16 cellular contexts compared by ENCODE assay signal in genomic region chr5:52269853-52270252, GRCh38.
DNase-seq lines count a peak whose midpoint lies in the region; ATAC-seq and TF ChIP-seq lines count a peak whose summit lies in the region.
"Had no signal": no experiment of that assay in that cellular context is flagged by ENCODE, and none has a peak within 500 bp of the region (broad histone marks: within the 10 kb centered on the region; RNA-seq: fewer than 3 reads in every experiment).

No MANE protein-coding gene starts in this region.

- TF ChIP-seq CTCF in DND-41 (IDR thresholded peaks at IDR 0.05; ENCODE audit: borderline replicate concordance, extremely low read depth, low read length, poor library complexity, severe bottlenecking): no peak

- no peaks in the 10 kb centered on the region for H4K20me1 ChIP-seq in DND-41 (ENCODE audit: insufficient read depth, low read length)

- H3K36me3 ChIP-seq in DND-41 (ENCODE audit: insufficient read depth, low read length) (no peaks in the 10 kb centered on the region), neuron (ENCODE audit: insufficient read depth, low read length) (no peaks in the 10 kb centered on the region)
- H3K36me3 ChIP-seq: thoracic aorta had no signal

- no peak overlapping the region for H3K27ac ChIP-seq in DND-41 (ENCODE audit: low read length)
- H3K27ac ChIP-seq: coronary artery, SK-N-MC, thoracic aorta had no signal

- H3K4me1 ChIP-seq in DND-41 (ENCODE audit: insufficient read depth, low read length) (peaks cover 5% of the 10 kb centered on the region), neuron (ENCODE audit: insufficient read depth, low read length) (peaks cover 10% of the 10 kb centered on the region)

- H3K9me3 ChIP-seq in DND-41 (ENCODE audit: insufficient read depth, low read length, severe bottlenecking) (no peaks in the 10 kb centered on the region), neuron (ENCODE audit: low read length) (no peaks in the 10 kb centered on the region)
- H3K9me3 ChIP-seq: thoracic aorta had no signal

- H3K4me3 ChIP-seq in DND-41 (ENCODE audit: low read depth in 1 of 2, low read length in 2 of 2): no peak overlapping the region
- H3K4me3 ChIP-seq in neuron (ENCODE audit: low read length): peak overlapping the region; percentile 13
- H3K4me3 ChIP-seq: coronary artery, SK-N-MC, thoracic aorta had no signal

- no peak overlapping the region for H3K9ac ChIP-seq in DND-41 (ENCODE audit: low read depth, low read length)

- ATAC-seq in DND-41 (ENCODE audit: insufficient read depth, low read depth): peak; percentile 84
- ATAC-seq in HG02623 (IDR thresholded peaks at IDR 0.05; ENCODE audit: unreplicated experiment): no peak
- ATAC-seq: activated T-helper 17 cell treated with anti-CD3 and anti-CD28 coated beads, Interleukin-2, amount 50 U/mL, for 72 hours; left colon; natural killer cell had no signal

- no peaks in the 10 kb centered on the region for H3K79me2 ChIP-seq in DND-41 (ENCODE audit: insufficient read depth, low read length)

- H2AFZ ChIP-seq in DND-41 (ENCODE audit: low read depth, low read length) (peak overlapping the region; percentile 57; the same call in 1 of the 2 replicates), neuron (ENCODE audit: low read depth, low read length) (no peak overlapping the region)

- DNase-seq in DND-41 (peak; percentile 35), NCI-H1436 (lab: John Stamatoyannopoulos, UW) (peak; percentile 61), RPMI8226 (peak; percentile 5), GF-D8 (lab: John Stamatoyannopoulos, UW) (no peak), EL (no peak)
- DNase-seq: activated CD4-positive, alpha-beta memory T cell treated with anti-CD3 and anti-CD28 coated beads for 36 hours; CD4-positive, alpha-beta memory T cell; left colon; natural killer cell; NCI-H187 treated with DMSO at 0.1 percent for 48 hours had no signal

- H3K4me2 ChIP-seq in DND-41 (ENCODE audit: insufficient read depth, low read length): peak overlapping the region; percentile 26; the same call in 1 of the 2 replicates

- H3K27me3 ChIP-seq in DND-41 (ENCODE audit: insufficient read depth, low read length, poor library complexity) (no peaks in the 10 kb centered on the region), neuron (ENCODE audit: insufficient read depth, low read length) (peaks cover 11% of the 10 kb centered on the region)

Comparison
In these comparisons a context has a peak if more than half of its experiments do, and no peak if none do; other contexts are left out.
1. DNase-seq: peak in DND-41 (single experiment), NCI-H1436 (single experiment) and RPMI8226 (single experiment); none in GF-D8 (single experiment) and EL (single experiment).